Comparison of ENCODE assay signal across 2 cellular contexts in genomic region chr5:75265731-75266130, GRCh38.
TF ChIP-seq lines count a peak whose summit lies in the region.

No MANE protein-coding gene starts in this region.

TF ChIP-seq in IMR-90, 13 proteins besides CTCF, POLR2A, EP300 and RAD21:
- no peak for TF ChIP-seq ELK1 (IDR thresholded peaks at IDR 0.05; ENCODE audit: borderline replicate concordance, low read depth, low read length)
- TF ChIP-seq SMC3 (IDR thresholded peaks at IDR 0.05; ENCODE audit: low read depth, low read length) = peak; percentile 62

TF ChIP-seq in liver, 16 proteins besides CTCF, POLR2A, EP300 and RAD21 (continued from another document):
- TF ChIP-seq ZBTB33 (IDR thresholded peaks at IDR 0.05) (no peak), REST (IDR thresholded peaks at IDR 0.05) (no peak), EGR1 (IDR thresholded peaks at IDR 0.05; ENCODE audit: low read depth in 2 of 2) (no peak), NR2F2 (IDR thresholded peaks at IDR 0.05) (no peak), SP1 (IDR thresholded peaks at IDR 0.05) (no peak), HNF4A (conservative IDR thresholded peaks at IDR 0.05) (no peak), JUND (IDR thresholded peaks at IDR 0.05) (no peak), FOXA2 (IDR thresholded peaks at IDR 0.05) (no peak), FOXA1 (IDR thresholded peaks at IDR 0.05) (no peak), RXRA (IDR thresholded peaks at IDR 0.05) (no peak)
TF ChIP-seq in liver: peak in this region for 0.
